Comparison of ENCODE assay signal across 10 cellular contexts in the genomic region with DNA sequence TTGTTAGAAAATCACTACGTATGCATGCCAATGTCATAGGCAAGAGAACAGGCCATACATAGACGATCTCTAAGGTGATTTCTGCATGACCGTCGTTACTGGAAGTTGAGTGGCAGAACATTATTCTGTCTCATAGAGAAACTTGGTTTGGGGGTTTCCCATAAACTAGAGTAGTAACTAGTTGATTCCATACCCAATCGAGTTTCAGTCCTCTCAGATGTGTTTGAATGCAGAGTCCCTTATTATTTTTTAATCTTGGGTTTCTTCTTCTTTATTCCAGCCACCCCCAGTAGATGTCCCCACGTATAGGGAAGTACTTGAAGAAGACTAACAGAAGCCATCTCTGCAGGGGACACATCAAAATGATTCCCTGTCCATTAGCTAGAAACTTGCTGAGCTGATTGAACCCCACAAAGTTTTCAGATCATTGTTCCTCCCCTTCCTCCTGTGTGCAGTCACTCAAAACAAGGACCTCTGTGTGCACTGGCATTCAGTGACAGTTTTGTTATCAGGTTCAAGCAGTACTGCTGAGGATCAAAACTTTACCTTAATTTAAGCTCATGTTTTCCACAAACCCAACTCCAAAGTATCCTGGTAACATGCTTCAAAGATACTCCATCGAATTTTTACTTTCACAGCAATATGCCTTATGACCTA.
DNase-seq lines count a peak whose midpoint lies in the region; ATAC-seq and TF ChIP-seq lines count a peak whose summit lies in the region.
"Had no signal": no experiment of that assay in that cellular context is flagged by ENCODE, and none has a peak within 500 bp of the region (broad histone marks: within the 10 kb centered on the region; RNA-seq: fewer than 3 reads in every experiment).

No MANE protein-coding gene starts in this region.

- H3K27ac Mint-ChIP-seq in chondrocyte (ENCODE audit: unreplicated experiment): no peak overlapping the region

- H3K27me3 Mint-ChIP-seq in chondrocyte (ENCODE audit: low read depth): no peaks in the 10 kb centered on the region

- no peak overlapping the region for H3K4me3 ChIP-seq in foreskin fibroblast (ENCODE audit: low read depth in 1 of 2, low read length in 2 of 2)

- H3K36me3 Mint-ChIP-seq in chondrocyte (ENCODE audit: low read depth): no peaks in the 10 kb centered on the region

- TF ChIP-seq CTCF in chondrocyte (IDR thresholded peaks at IDR 0.05) (peak; percentile 29), foreskin fibroblast (IDR thresholded peaks at IDR 0.05; ENCODE audit: low read depth, low read length) (no peak)

- TF ChIP-seq POLR2A in GM18505 (IDR thresholded peaks at IDR 0.05; ENCODE audit: borderline replicate concordance, extremely low read depth, insufficient read depth, insufficient read length): no peak

- peaks cover 6% of the 10 kb centered on the region for H3K4me1 Mint-ChIP-seq in chondrocyte (ENCODE audit: low read depth)

- ATAC-seq in GM18505 (IDR thresholded peaks at IDR 0.05; ENCODE audit: unreplicated experiment) (peak; percentile 74), GM21390 (IDR thresholded peaks at IDR 0.05; ENCODE audit: unreplicated experiment) (peak; percentile 79), HG03469 (IDR thresholded peaks at IDR 0.05; ENCODE audit: unreplicated experiment) (peak; percentile 69)

- H3K9me3 Mint-ChIP-seq in chondrocyte (ENCODE audit: low read depth): no peaks in the 10 kb centered on the region

- DNase-seq in chondrocyte (ENCODE audit: low spot score) (no peak), foreskin fibroblast (no peak), SK-N-DZ (ENCODE audit: low spot score) (no peak), LoVo (ENCODE audit: low spot score) (no peak)
- no peak for DNase-seq in effector CD8-positive, alpha-beta T cell (lab: John Stamatoyannopoulos, UW)
- DNase-seq: erythroblast, NCI-H510A treated with DMSO at 0.1 percent for 48 hours had no signal

- H3K4me3 Mint-ChIP-seq in chondrocyte (ENCODE audit: unreplicated experiment): no peak overlapping the region
